8 cellular contexts compared by ENCODE assay signal in genomic region chr4:145956288-145956890, GRCh38. TPM values are rescaled to one million over a fixed set of nuclear protein-coding genes. Genes with fewer than 3 reads are reported as not detected.
DNase-seq lines count a peak whose midpoint lies in the region; ATAC-seq and TF ChIP-seq lines count a peak whose summit lies in the region.

No MANE protein-coding gene starts in this region.

- H3K36me3 ChIP-seq in Caco-2 (ENCODE audit: control insufficient read depth, insufficient read depth, low read length), result no peaks in the 10 kb centered on the region
- H3K36me3 ChIP-seq in Loucy (ENCODE audit: insufficient read depth, low read length), result no peaks in the 10 kb centered on the region
- H3K36me3 ChIP-seq in gastroesophageal sphincter, result no peaks in the 10 kb centered on the region

- H4K20me1 ChIP-seq in Loucy (ENCODE audit: insufficient read depth, low read length, poor library complexity, severe bottlenecking), result no peaks in the 10 kb centered on the region

- CTCF ChIA-PET in Caco-2 (lab: Charles Lee), result interaction anchor here (0.6 kb wide), 1 partner anchor 125 kb away, joined by 10 read pairs; no protein-coding TSS in a partner anchor

- no peaks in the 10 kb centered on the region for H3K4me1 Mint-ChIP-seq in Caco-2 (ENCODE audit: low read depth, unreplicated experiment)
- peaks cover 2% of the 10 kb centered on the region for H3K4me1 Mint-ChIP-seq in activated CD4-positive, alpha-beta T cell treated with anti-CD3 and anti-CD28 coated beads, Interleukin-2, amount 10 ng/mL, durations not matched to agents 24 days and 14 days
- peaks cover 3% of the 10 kb centered on the region for H3K4me1 Mint-ChIP-seq in activated T-helper 2 cell treated with anti-CD3 and anti-CD28 coated beads, Interferon-gamma antibody, Interleukin-2, Interleukin-4, amounts not matched to agents 10 μg/mL and 5 μg/mL and 100 μg/mL, durations not matched to agents 14 hours and 24 hours and 36 hours (ENCODE audit: low read depth)

- BruUV-seq in Caco-2 (replicated peaks; lab: Mats Ljungman, UMichigan), result no TSS peak

- DNase-seq in Caco-2 (peak in 1 of 2 experiments; percentile 52), middle frontal gyrus (ENCODE audit: extremely low spot score, low spot score) (no peak)
- peak; percentile 82 for DNase-seq in activated CD4-positive, alpha-beta T cell treated with anti-CD3 and anti-CD28 coated beads, Interleukin-2, amount 10 ng/mL, durations not matched to agents 24 days and 14 days
- DNase-seq in stimulated activated CD4-positive, alpha-beta T cell treated with anti-CD3 and anti-CD28 coated beads, Interleukin-12 subunit alpha, Interleukin-12 subunit beta, amount 100 ng/mL, for 4 hours, result peak; percentile 19
- no peak for DNase-seq in activated T-helper 2 cell treated with anti-CD3 and anti-CD28 coated beads, Interferon-gamma antibody, Interleukin-2, Interleukin-4, amounts not matched to agents 10 μg/mL and 5 μg/mL and 100 μg/mL, durations not matched to agents 14 hours and 24 hours and 36 hours (ENCODE audit: low spot score)

- H3K27me3 Mint-ChIP-seq in Caco-2 (ENCODE audit: insufficient read depth, unreplicated experiment), result peaks cover 12% of the 10 kb centered on the region
- H3K27me3 Mint-ChIP-seq in activated CD4-positive, alpha-beta T cell treated with anti-CD3 and anti-CD28 coated beads, Interleukin-2, amount 10 ng/mL, durations not matched to agents 24 days and 14 days, result peaks cover 6% of the 10 kb centered on the region
- H3K27me3 Mint-ChIP-seq in activated T-helper 2 cell treated with anti-CD3 and anti-CD28 coated beads, Interferon-gamma antibody, Interleukin-2, Interleukin-4, amounts not matched to agents 10 μg/mL and 5 μg/mL and 100 μg/mL, durations not matched to agents 14 hours and 24 hours and 36 hours (ENCODE audit: low read depth), result peaks cover 16% of the 10 kb centered on the region

- no peak overlapping the region for H2AFZ ChIP-seq in Loucy (ENCODE audit: low read length)

- peak; percentile 56 for ATAC-seq in GM18909 (IDR thresholded peaks at IDR 0.05; ENCODE audit: poor library complexity, unreplicated experiment)
- no peak for ATAC-seq in gastroesophageal sphincter

- no peak for TF ChIP-seq POLR2A in gastroesophageal sphincter (IDR thresholded peaks at IDR 0.05)

- no peaks in the 10 kb centered on the region for H3K9me2 ChIP-seq in Loucy (replicated peaks; ENCODE audit: low read depth, low read length)

- H3K79me2 ChIP-seq in Loucy (ENCODE audit: insufficient read depth, low read length), result no peaks in the 10 kb centered on the region

- no peak overlapping the region for H3K9ac ChIP-seq in Loucy (ENCODE audit: low read depth, low read length, poor library complexity, severe bottlenecking)

- H3K27me3 ChIP-seq in Caco-2 (replicated peaks; ENCODE audit: control insufficient read depth, insufficient read depth, low read length), result no peaks in the 10 kb centered on the region
- no peaks in the 10 kb centered on the region for H3K27me3 ChIP-seq in Loucy (ENCODE audit: insufficient read depth, low read length, poor library complexity, severe bottlenecking)
- no peaks in the 10 kb centered on the region for H3K27me3 ChIP-seq in gastroesophageal sphincter

- peak; percentile 50 to 69 for TF ChIP-seq CTCF in Caco-2 (IDR thresholded peaks at IDR 0.05; ENCODE audit: insufficient read depth in 1 of 2, low read depth in 1 of 2, low read length in 1 of 2, severe bottlenecking in 1 of 2, unreplicated experiment in 1 of 2)
- peak; percentile 94 for TF ChIP-seq CTCF in Loucy (conservative IDR thresholded peaks at IDR 0.05; ENCODE audit: low read length)
- peak in 3 of 4 experiments; percentile 42 to 64 (median 61) for TF ChIP-seq CTCF in gastroesophageal sphincter (IDR thresholded peaks at IDR 0.05)

- H3K9me3 ChIP-seq in Caco-2, result no peaks in the 10 kb centered on the region
- no peaks in the 10 kb centered on the region for H3K9me3 ChIP-seq in Loucy (ENCODE audit: insufficient read depth, low read depth, low read length)
- H3K9me3 ChIP-seq in gastroesophageal sphincter, result peaks cover 0 to 7% (median 0%) of the 10 kb centered on the region in 3 donors

- intact Hi-C loops in Caco-2 (cut with micrococcal nuclease; ENCODE audit: unreplicated experiment), result loop anchor here (5.0 to 10.0 kb wide), 2 partner anchors 76 to 958 kb away; no protein-coding TSS in a partner anchor
- intact Hi-C loops in activated CD4-positive, alpha-beta T cell treated with anti-CD3 and anti-CD28 coated beads, Interleukin-2, amount 10 ng/mL, durations not matched to agents 24 days and 14 days (cut with micrococcal nuclease), result loop anchor here (5.0 kb wide), 2 partner anchors 961 to 1141 kb away; no protein-coding TSS in a partner anchor
- intact Hi-C loops in activated T-helper 2 cell treated with anti-CD3 and anti-CD28 coated beads, Interferon-gamma antibody, Interleukin-2, Interleukin-4, amounts not matched to agents 10 μg/mL and 5 μg/mL and 100 μg/mL, durations not matched to agents 14 hours and 24 hours and 36 hours (cut with micrococcal nuclease), result no loop called here

- no peak overlapping the region for H3K4me2 ChIP-seq in Loucy (ENCODE audit: low read depth, low read length, poor library complexity, severe bottlenecking)

- WGBS in gastroesophageal sphincter (ENCODE audit: low coverage in 1 of 2), 2 donors, result 54 to 58% methylated on average over 3 of the region's 3 CpGs

- POLR2A ChIA-PET in Caco-2 (lab: Charles Lee), result no interaction called here

- H3K4me3 ChIP-seq in Caco-2 (ENCODE audit: low read depth, low read length), result no peak overlapping the region
- no peak overlapping the region for H3K4me3 ChIP-seq in Loucy (ENCODE audit: low read length, poor library complexity, severe bottlenecking)
- H3K4me3 ChIP-seq in gastroesophageal sphincter, result no peak overlapping the region

- H3K27ac Mint-ChIP-seq in Caco-2 (ENCODE audit: unreplicated experiment), result no peak overlapping the region
- H3K27ac Mint-ChIP-seq in activated CD4-positive, alpha-beta T cell treated with anti-CD3 and anti-CD28 coated beads, Interleukin-2, amount 10 ng/mL, durations not matched to agents 24 days and 14 days, result no peak overlapping the region
- H3K27ac Mint-ChIP-seq in activated T-helper 2 cell treated with anti-CD3 and anti-CD28 coated beads, Interferon-gamma antibody, Interleukin-2, Interleukin-4, amounts not matched to agents 10 μg/mL and 5 μg/mL and 100 μg/mL, durations not matched to agents 14 hours and 24 hours and 36 hours, result no peak overlapping the region

- H3K4me1 ChIP-seq in Caco-2 (no peaks in the 10 kb centered on the region), Loucy (ENCODE audit: insufficient read depth, low read length, poor library complexity, severe bottlenecking) (no peaks in the 10 kb centered on the region), gastroesophageal sphincter (no peaks in the 10 kb centered on the region)

- TF ChIP-seq EP300 in gastroesophageal sphincter (IDR thresholded peaks at IDR 0.05), result no peak

- no peaks in the 10 kb centered on the region for H3K9me3 Mint-ChIP-seq in Caco-2 (ENCODE audit: unreplicated experiment)
- H3K9me3 Mint-ChIP-seq in activated CD4-positive, alpha-beta T cell treated with anti-CD3 and anti-CD28 coated beads, Interleukin-2, amount 10 ng/mL, durations not matched to agents 24 days and 14 days, result peaks cover 4% of the 10 kb centered on the region
- no peaks in the 10 kb centered on the region for H3K9me3 Mint-ChIP-seq in activated T-helper 2 cell treated with anti-CD3 and anti-CD28 coated beads, Interferon-gamma antibody, Interleukin-2, Interleukin-4, amounts not matched to agents 10 μg/mL and 5 μg/mL and 100 μg/mL, durations not matched to agents 14 hours and 24 hours and 36 hours

- H3K4me3 Mint-ChIP-seq in Caco-2 (ENCODE audit: unreplicated experiment), result no peak overlapping the region
- no peak overlapping the region for H3K4me3 Mint-ChIP-seq in activated CD4-positive, alpha-beta T cell treated with anti-CD3 and anti-CD28 coated beads, Interleukin-2, amount 10 ng/mL, durations not matched to agents 24 days and 14 days
- no peak overlapping the region for H3K4me3 Mint-ChIP-seq in activated T-helper 2 cell treated with anti-CD3 and anti-CD28 coated beads, Interferon-gamma antibody, Interleukin-2, Interleukin-4, amounts not matched to agents 10 μg/mL and 5 μg/mL and 100 μg/mL, durations not matched to agents 14 hours and 24 hours and 36 hours (ENCODE audit: low read depth)

- no peak overlapping the region for H3K27ac ChIP-seq in gastroesophageal sphincter

- H3K36me3 Mint-ChIP-seq in Caco-2 (ENCODE audit: insufficient read depth, unreplicated experiment), result no peaks in the 10 kb centered on the region
- no peaks in the 10 kb centered on the region for H3K36me3 Mint-ChIP-seq in activated CD4-positive, alpha-beta T cell treated with anti-CD3 and anti-CD28 coated beads, Interleukin-2, amount 10 ng/mL, durations not matched to agents 24 days and 14 days (ENCODE audit: low read depth)
- H3K36me3 Mint-ChIP-seq in activated T-helper 2 cell treated with anti-CD3 and anti-CD28 coated beads, Interferon-gamma antibody, Interleukin-2, Interleukin-4, amounts not matched to agents 10 μg/mL and 5 μg/mL and 100 μg/mL, durations not matched to agents 14 hours and 24 hours and 36 hours (ENCODE audit: low read depth), result no peaks in the 10 kb centered on the region

- H3F3A ChIP-seq in Loucy (ENCODE audit: low read depth), result no peaks in the 10 kb centered on the region

RNA-seq across cellular contexts. Expression of gene ZNF827, which starts 17.8 kb away (rescaled TPM):
- total RNA-seq in Caco-2 (2022), result 4.4 and 5.3 TPM in 2 replicates
- total RNA-seq in activated CD4-positive, alpha-beta T cell treated with anti-CD3 and anti-CD28 coated beads, Interleukin-2, amount 10 ng/mL, durations not matched to agents 24 days and 14 days, result 59.1 and 59.4 TPM in 2 replicates
- total RNA-seq in gastroesophageal sphincter, result 10 to 100 TPM in 3 of 4 donors, 1 to 10 TPM in 1; 9.3 to 39.4 (median 20.3) TPM
- 37.7 and 41.3 TPM in 2 replicates for total RNA-seq in activated T-helper 2 cell treated with anti-CD3 and anti-CD28 coated beads, Interferon-gamma antibody, Interleukin-2, Interleukin-4, amounts not matched to agents 10 μg/mL and 5 μg/mL and 100 μg/mL, durations not matched to agents 14 hours and 24 hours and 36 hours

Comparison
In these comparisons a context has a peak if more than half of its experiments do, and no peak if none do; other contexts are left out.
1. DNase-seq: peak in activated CD4-positive, alpha-beta T cell treated with anti-CD3 and anti-CD28 coated beads, Interleukin-2, amount 10 ng/mL, durations not matched to agents 24 days and 14 days (single experiment) and stimulated activated CD4-positive, alpha-beta T cell treated with anti-CD3 and anti-CD28 coated beads, Interleukin-12 subunit alpha, Interleukin-12 subunit beta, amount 100 ng/mL, for 4 hours (single experiment); none in middle frontal gyrus (single experiment) and activated T-helper 2 cell treated with anti-CD3 and anti-CD28 coated beads, Interferon-gamma antibody, Interleukin-2, Interleukin-4, amounts not matched to agents 10 μg/mL and 5 μg/mL and 100 μg/mL, durations not matched to agents 14 hours and 24 hours and 36 hours (single experiment).
2. Peak in every context shown above with its lines, with median percentiles within 50 percentile points of each other: CTCF ChIP-seq.